In genomic region chr3:198032445-198032936, GRCh38 we compare ENCODE assay signal across 1 cellular context.
A peak's percentile ranks its signal among the peaks of the same experiment; 100 is the strongest.
TF ChIP-seq lines count a peak whose summit lies in the region.

No MANE protein-coding gene starts in this region.

TF ChIP-seq in K562, 482 proteins besides CTCF, POLR2A, EP300 and RAD21 (continued from another document and continues in another):
- no peak for TF ChIP-seq RNF219 (CRISPR knock-in tag; IDR thresholded peaks at IDR 0.05)
- no peak for TF ChIP-seq TEAD2 (tag; IDR thresholded peaks at IDR 0.05)
- peak; percentile 81 for TF ChIP-seq NFRKB (IDR thresholded peaks at IDR 0.05; ENCODE audit: low read depth)
- no peak for TF ChIP-seq PPARD (CRISPR knock-in tag; IDR thresholded peaks at IDR 0.05)
- TF ChIP-seq ELK3 (CRISPR knock-in tag; IDR thresholded peaks at IDR 0.05), result no peak
- TF ChIP-seq SIRT6 (IDR thresholded peaks at IDR 0.05; ENCODE audit: low read depth, low read length), result no peak
- TF ChIP-seq ZNF395 (CRISPR knock-in tag; IDR thresholded peaks at IDR 0.05), result peak; percentile 56; the same call in 1 of the 2 replicates
- TF ChIP-seq JUNB (CRISPR knock-in tag; conservative IDR thresholded peaks at IDR 0.05), result no peak
- TF ChIP-seq ZNF764 (CRISPR knock-in tag; IDR thresholded peaks at IDR 0.05; ENCODE audit: low read depth), result no peak
- peak; percentile 55 for TF ChIP-seq PKNOX1 (IDR thresholded peaks at IDR 0.05)
- no peak for TF ChIP-seq PHTF2 (CRISPR knock-in tag; IDR thresholded peaks at IDR 0.05)
- no peak for TF ChIP-seq SIN3A (IDR thresholded peaks at IDR 0.05; ENCODE audit: borderline replicate concordance in 2 of 2, control insufficient read depth in 1 of 2, low read depth in 2 of 2, low read length in 2 of 2)
- no peak for TF ChIP-seq RBBP5 (IDR thresholded peaks at IDR 0.05; ENCODE audit: borderline replicate concordance, insufficient read depth, low read length, poor library complexity, severe bottlenecking)
- peak in 1 of 2 experiments; percentile 24; a peak in 1 of 4 replicates for TF ChIP-seq ZNF639 (CRISPR knock-in tag; conservative IDR thresholded peaks at IDR 0.05 in 1 of 2, IDR thresholded peaks at IDR 0.05 in 1 of 2)
- TF ChIP-seq ZSCAN32 (CRISPR knock-in tag; IDR thresholded peaks at IDR 0.05), result no peak
- no peak for TF ChIP-seq KLF16 (IDR thresholded peaks at IDR 0.05)
- TF ChIP-seq ZFP30 (CRISPR knock-in tag; IDR thresholded peaks at IDR 0.05; ENCODE audit: borderline replicate concordance), result no peak
- no peak for TF ChIP-seq GABPB1 (CRISPR knock-in tag; IDR thresholded peaks at IDR 0.05)
- TF ChIP-seq ZNF696 (CRISPR knock-in tag; conservative IDR thresholded peaks at IDR 0.05), result no peak
- TF ChIP-seq BRD9 (IDR thresholded peaks at IDR 0.05; ENCODE audit: low read depth, partially characterized antibody), result peak; percentile 15
- no peak for TF ChIP-seq RFX5 (IDR thresholded peaks at IDR 0.05; ENCODE audit: low read depth, low read length)
- no peak for TF ChIP-seq ZBTB49 (CRISPR knock-in tag; IDR thresholded peaks at IDR 0.05; ENCODE audit: borderline replicate concordance)
- no peak for TF ChIP-seq ZKSCAN1 (IDR thresholded peaks at IDR 0.05; ENCODE audit: low read depth, low read length)
- TF ChIP-seq EWSR1 (IDR thresholded peaks at IDR 0.05; ENCODE audit: borderline replicate concordance, low read depth, partially characterized antibody), result no peak
- TF ChIP-seq ARID1B (IDR thresholded peaks at IDR 0.05), result peak; percentile 29; the same call in 1 of the 2 replicates
- TF ChIP-seq ZNF347 (CRISPR knock-in tag; IDR thresholded peaks at IDR 0.05; ENCODE audit: low read depth), result no peak
- TF ChIP-seq ATF4 (CRISPR knock-in tag; IDR thresholded peaks at IDR 0.05), result peak; percentile 10; the same call in 1 of the 2 replicates
- no peak for TF ChIP-seq NFIX (CRISPR knock-in tag; IDR thresholded peaks at IDR 0.05; ENCODE audit: low read depth)
- peak; percentile 55; the same call in 1 of the 2 replicates for TF ChIP-seq BRD4 (IDR thresholded peaks at IDR 0.05)
- no peak for TF ChIP-seq HOMEZ (CRISPR knock-in tag; IDR thresholded peaks at IDR 0.05)
- peak; percentile 43; the same call in 1 of the 2 replicates for TF ChIP-seq ZBTB17 (CRISPR knock-in tag; IDR thresholded peaks at IDR 0.05)
- TF ChIP-seq TBL1XR1 (IDR thresholded peaks at IDR 0.05; ENCODE audit: low read length in 2 of 2), result no peak
- no peak for TF ChIP-seq MAX (CRISPR knock-in tag; IDR thresholded peaks at IDR 0.05)
- TF ChIP-seq ZFPM2 (CRISPR knock-in tag; IDR thresholded peaks at IDR 0.05), result no peak
- 0 out of 4 replicates have a peak, but pooled peaks of 1 of the 2 experiments have one; percentile 16 for TF ChIP-seq MNT (conservative IDR thresholded peaks at IDR 0.05)
- TF ChIP-seq POU5F1 (IDR thresholded peaks at IDR 0.05; ENCODE audit: borderline replicate concordance, low read depth, low read length, partially characterized antibody), result no peak
- no peak for TF ChIP-seq ARHGAP35 (IDR thresholded peaks at IDR 0.05; ENCODE audit: partially characterized antibody)
- peak; percentile 56; the same call in 1 of the 2 replicates for TF ChIP-seq ZKSCAN8 (CRISPR knock-in tag; IDR thresholded peaks at IDR 0.05)
- peak; percentile 63 for TF ChIP-seq VEZF1 (CRISPR knock-in tag; IDR thresholded peaks at IDR 0.05)
